1 cellular context compared by ENCODE assay signal in genomic region chr16:67801889-67802288, GRCh38.
TF ChIP-seq lines count a peak whose summit lies in the region.

No MANE protein-coding gene starts in this region.

TF ChIP-seq in GM12878, 131 proteins besides CTCF, POLR2A, EP300 and RAD21 (continued from another document):
- TF ChIP-seq, protein P1, sequence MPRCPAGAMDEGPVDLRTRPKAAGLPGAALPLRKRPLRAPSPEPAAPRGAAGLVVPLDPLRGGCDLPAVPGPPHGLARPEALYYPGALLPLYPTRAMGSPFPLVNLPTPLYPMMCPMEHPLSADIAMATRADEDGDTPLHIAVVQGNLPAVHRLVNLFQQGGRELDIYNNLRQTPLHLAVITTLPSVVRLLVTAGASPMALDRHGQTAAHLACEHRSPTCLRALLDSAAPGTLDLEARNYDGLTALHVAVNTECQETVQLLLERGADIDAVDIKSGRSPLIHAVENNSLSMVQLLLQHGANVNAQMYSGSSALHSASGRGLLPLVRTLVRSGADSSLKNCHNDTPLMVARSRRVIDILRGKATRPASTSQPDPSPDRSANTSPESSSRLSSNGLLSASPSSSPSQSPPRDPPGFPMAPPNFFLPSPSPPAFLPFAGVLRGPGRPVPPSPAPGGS (IDR thresholded peaks at IDR 0.05; ENCODE audit: borderline replicate concordance, insufficient read depth, low read depth, low read length, poor library complexity, severe bottlenecking), result no peak
- TF ChIP-seq, protein P2, sequence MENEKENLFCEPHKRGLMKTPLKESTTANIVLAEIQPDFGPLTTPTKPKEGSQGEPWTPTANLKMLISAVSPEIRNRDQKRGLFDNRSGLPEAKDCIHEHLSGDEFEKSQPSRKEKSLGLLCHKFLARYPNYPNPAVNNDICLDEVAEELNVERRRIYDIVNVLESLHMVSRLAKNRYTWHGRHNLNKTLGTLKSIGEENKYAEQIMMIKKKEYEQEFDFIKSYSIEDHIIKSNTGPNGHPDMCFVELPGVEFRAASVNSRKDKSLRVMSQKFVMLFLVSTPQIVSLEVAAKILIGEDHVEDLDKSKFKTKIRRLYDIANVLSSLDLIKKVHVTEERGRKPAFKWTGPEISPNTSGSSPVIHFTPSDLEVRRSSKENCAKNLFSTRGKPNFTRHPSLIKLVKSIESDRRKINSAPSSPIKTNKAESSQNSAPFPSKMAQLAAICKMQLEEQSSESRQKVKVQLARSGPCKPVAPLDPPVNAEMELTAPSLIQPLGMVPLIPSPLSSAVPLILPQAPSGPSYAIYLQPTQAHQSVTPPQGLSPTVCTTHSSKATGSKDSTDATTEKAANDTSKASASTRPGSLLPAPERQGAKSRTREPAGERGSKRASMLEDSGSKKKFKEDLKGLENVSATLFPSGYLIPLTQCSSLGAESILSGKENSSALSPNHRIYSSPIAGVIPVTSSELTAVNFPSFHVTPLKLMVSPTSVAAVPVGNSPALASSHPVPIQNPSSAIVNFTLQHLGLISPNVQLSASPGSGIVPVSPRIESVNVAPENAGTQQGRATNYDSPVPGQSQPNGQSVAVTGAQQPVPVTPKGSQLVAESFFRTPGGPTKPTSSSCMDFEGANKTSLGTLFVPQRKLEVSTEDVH (IDR thresholded peaks at IDR 0.05; ENCODE audit: low read depth, partially characterized antibody), result no peak
- no peak for TF ChIP-seq MYB (IDR thresholded peaks at IDR 0.05; ENCODE audit: borderline replicate concordance, low read depth, low read length)
- no peak for TF ChIP-seq KLF5 (IDR thresholded peaks at IDR 0.05; ENCODE audit: partially characterized antibody)
- TF ChIP-seq SMARCA5 (IDR thresholded peaks at IDR 0.05), result no peak
- no peak for TF ChIP-seq SREBF2 (IDR thresholded peaks at IDR 0.05; ENCODE audit: low read length)
